In genomic region chr9:35078066-35078465, GRCh38 we compare ENCODE assay signal across 10 cellular contexts. TPM values are rescaled to one million over a fixed set of nuclear protein-coding genes. Genes with fewer than 3 reads are reported as not detected.
A peak's percentile ranks its signal among the peaks of the same experiment; 100 is the strongest.
DNase-seq lines count a peak whose midpoint lies in the region; ATAC-seq and TF ChIP-seq lines count a peak whose summit lies in the region.
"Had no signal": no experiment of that assay in that cellular context is flagged by ENCODE, and none has a peak within 500 bp of the region (broad histone marks: within the 10 kb centered on the region; RNA-seq: fewer than 3 reads in every experiment).

No MANE protein-coding gene starts in this region.

- H3K4me2 ChIP-seq in DND-41 (ENCODE audit: insufficient read depth, low read length): peak overlapping the region; percentile 91
- peak overlapping the region; percentile 93 for H3K4me2 ChIP-seq in Loucy (ENCODE audit: low read depth, low read length, poor library complexity, severe bottlenecking)
- H3K4me2 ChIP-seq in mammary epithelial cell (ENCODE audit: insufficient read depth, low read depth, low read length): peak overlapping the region; percentile 98
- H3K4me2 ChIP-seq in neural progenitor cell: peak overlapping the region; percentile 75

- CTCF ChIA-PET in mammary epithelial cell (lab: Charles Lee; ENCODE audit: low non-redundant PET): no interaction called here

- in situ Hi-C loops in mammary epithelial cell (cut with MboI; ENCODE audit: low sequenced_read_pairs in 2 of 2): no loop called here
- in situ Hi-C loops in G401 (cut with HindIII; ENCODE audit: low sequenced_read_pairs): no loop called here

- peak overlapping the region; percentile 51 to 73; a peak in 3 of 4 replicates for H3K4me3 ChIP-seq in DND-41 (ENCODE audit: low read depth in 1 of 2, low read length in 2 of 2)
- peak overlapping the region; percentile 88 for H3K4me3 ChIP-seq in Loucy (ENCODE audit: low read length, poor library complexity, severe bottlenecking)
- peak overlapping the region in 1 of 3 experiments; percentile 82 for H3K4me3 ChIP-seq in mammary epithelial cell (replicated peaks in 1 of 3; ENCODE audit: insufficient read depth in 1 of 3, low read depth in 2 of 3, low read length in 3 of 3)
- peak overlapping the region; percentile 64 for H3K4me3 ChIP-seq in neural progenitor cell

- no peak for ATAC-seq in DND-41 (ENCODE audit: insufficient read depth, low read depth)

- H3K36me3 ChIP-seq in DND-41 (ENCODE audit: insufficient read depth, low read length): peaks cover 50% of the 10 kb centered on the region
- peaks cover 6% of the 10 kb centered on the region; the same call in 1 of the 2 replicates for H3K36me3 ChIP-seq in Loucy (ENCODE audit: insufficient read depth, low read length)
- H3K36me3 ChIP-seq in mammary epithelial cell (ENCODE audit: insufficient read depth, low read length): no peaks in the 10 kb centered on the region
- H3K36me3 ChIP-seq in neural progenitor cell: no peaks in the 10 kb centered on the region

- H3K27me3 ChIP-seq in DND-41 (ENCODE audit: insufficient read depth, low read length, poor library complexity) (no peaks in the 10 kb centered on the region), Loucy (ENCODE audit: insufficient read depth, low read length, poor library complexity, severe bottlenecking) (no peaks in the 10 kb centered on the region), mammary epithelial cell (ENCODE audit: insufficient read depth, low read length) (no peaks in the 10 kb centered on the region), neural progenitor cell (no peaks in the 10 kb centered on the region)

- no peaks in the 10 kb centered on the region for H3K9me3 ChIP-seq in DND-41 (ENCODE audit: insufficient read depth, low read length, severe bottlenecking)
- H3K9me3 ChIP-seq in Loucy (ENCODE audit: insufficient read depth, low read depth, low read length): no peaks in the 10 kb centered on the region
- H3K9me3 ChIP-seq in mammary epithelial cell (replicated peaks; ENCODE audit: insufficient read depth, low read length): no peaks in the 10 kb centered on the region
- no peaks in the 10 kb centered on the region for H3K9me3 ChIP-seq in neural progenitor cell (ENCODE audit: low read depth)

- H3K4me3 Mint-ChIP-seq in neural progenitor cell: peak overlapping the region; percentile 92

- no TSS peak for BruUV-seq in mammary epithelial cell (replicated peaks; lab: Mats Ljungman, UMichigan)

- H3K27me3 Mint-ChIP-seq in neural progenitor cell (ENCODE audit: insufficient read depth, low read depth): peaks cover 3% of the 10 kb centered on the region

- peaks cover 28% of the 10 kb centered on the region for H3K36me3 Mint-ChIP-seq in neural progenitor cell

- no peak for DNase-seq in DND-41
- no peak for DNase-seq in mammary epithelial cell
- DNase-seq in neural progenitor cell (ENCODE audit: low spot score): no peak
- DNase-seq in NCI-H748 treated with DMSO at 0.1 percent for 48 hours (lab: John Stamatoyannopoulos, UW): no peak
- DNase-seq in stimulated activated CD4-positive, alpha-beta T cell treated with anti-CD3 and anti-CD28 coated beads, Interleukin-15, amount 100 ng/mL, for 24 hours: no peak
- DNase-seq in G401 (ENCODE audit: low spot score): no peak
- DNase-seq: activated CD8-positive, alpha-beta memory T cell treated with anti-CD3 and anti-CD28 coated beads for 24 hours; effector memory CD4-positive, alpha-beta T cell; NCI-H774 had no signal

- 72% methylated on average over 4 of the region's 4 CpGs for WGBS in mammary epithelial cell (ENCODE audit: low coverage, missing lambda C conversion rate)

- dilution Hi-C loops in mammary epithelial cell (cut with HindIII; ENCODE audit: low sequenced_read_pairs): no loop called here

- H3K9ac ChIP-seq in DND-41 (ENCODE audit: low read depth, low read length) (peak overlapping the region; percentile 76), Loucy (ENCODE audit: low read depth, low read length, poor library complexity, severe bottlenecking) (peak overlapping the region; percentile 89), mammary epithelial cell (ENCODE audit: insufficient read depth, low read length) (no peak overlapping the region), neural progenitor cell (peak overlapping the region; percentile 70)

- peaks cover 57% of the 10 kb centered on the region for H3K4me1 ChIP-seq in DND-41 (ENCODE audit: insufficient read depth, low read length)
- peaks cover 40% of the 10 kb centered on the region for H3K4me1 ChIP-seq in Loucy (ENCODE audit: insufficient read depth, low read length, poor library complexity, severe bottlenecking)
- H3K4me1 ChIP-seq in mammary epithelial cell (ENCODE audit: insufficient read depth, low read length): peaks cover 19% of the 10 kb centered on the region
- H3K4me1 ChIP-seq in neural progenitor cell: peaks cover 18% of the 10 kb centered on the region

- peaks cover 19% of the 10 kb centered on the region for H4K20me1 ChIP-seq in DND-41 (ENCODE audit: insufficient read depth, low read length)
- H4K20me1 ChIP-seq in Loucy (ENCODE audit: insufficient read depth, low read length, poor library complexity, severe bottlenecking): peaks cover 10% of the 10 kb centered on the region
- H4K20me1 ChIP-seq in mammary epithelial cell (ENCODE audit: insufficient read depth, low read length): no peaks in the 10 kb centered on the region
- peaks cover 7% of the 10 kb centered on the region for H4K20me1 ChIP-seq in neural progenitor cell (ENCODE audit: low read depth)

- no peaks in the 10 kb centered on the region for H3K9me3 Mint-ChIP-seq in neural progenitor cell

- TF ChIP-seq CTCF in DND-41 (IDR thresholded peaks at IDR 0.05; ENCODE audit: borderline replicate concordance, extremely low read depth, low read length, poor library complexity, severe bottlenecking) (no peak), Loucy (conservative IDR thresholded peaks at IDR 0.05; ENCODE audit: low read length) (no peak), mammary epithelial cell (conservative IDR thresholded peaks at IDR 0.05 in 1 of 2, IDR thresholded peaks at IDR 0.05 in 1 of 2; ENCODE audit: extremely low read depth in 1 of 2, insufficient read depth in 1 of 2, low read depth in 1 of 2, low read length in 2 of 2) (no peak), neural progenitor cell (IDR thresholded peaks at IDR 0.05) (no peak)

- H3K9me2 ChIP-seq in Loucy (replicated peaks; ENCODE audit: low read depth, low read length): no peaks in the 10 kb centered on the region

- intact Hi-C loops in mammary epithelial cell (cut with micrococcal nuclease): no loop called here

- H3K79me2 ChIP-seq in DND-41 (ENCODE audit: insufficient read depth, low read length) (peaks cover 42% of the 10 kb centered on the region), Loucy (ENCODE audit: insufficient read depth, low read length) (peaks cover 44% of the 10 kb centered on the region), mammary epithelial cell (ENCODE audit: insufficient read depth, low read length) (peaks cover 35% of the 10 kb centered on the region), neural progenitor cell (ENCODE audit: low read depth) (peaks cover 35% of the 10 kb centered on the region)

- peak overlapping the region; percentile 57 for H3K27ac Mint-ChIP-seq in neural progenitor cell

- H2AFZ ChIP-seq in DND-41 (ENCODE audit: low read depth, low read length): no peak overlapping the region
- no peak overlapping the region for H2AFZ ChIP-seq in Loucy (ENCODE audit: low read length)
- no peak overlapping the region for H2AFZ ChIP-seq in mammary epithelial cell (ENCODE audit: low read depth, low read length)
- H2AFZ ChIP-seq in neural progenitor cell (replicated peaks): no peak overlapping the region

- H3F3A ChIP-seq in Loucy (ENCODE audit: low read depth): no peaks in the 10 kb centered on the region
- peaks cover 16% of the 10 kb centered on the region for H3F3A ChIP-seq in neural progenitor cell (ENCODE audit: low read depth)

- H3K4me1 Mint-ChIP-seq in neural progenitor cell: peaks cover 31% of the 10 kb centered on the region

- H3K27ac ChIP-seq in DND-41 (ENCODE audit: low read length): peak overlapping the region; percentile 95
- no peak overlapping the region for H3K27ac ChIP-seq in mammary epithelial cell (ENCODE audit: insufficient read depth, low read depth, low read length)
- H3K27ac ChIP-seq in neural progenitor cell: no peak overlapping the region

RNA-seq across cellular contexts. Expression of gene FANCG, which starts 1.7 kb away (rescaled TPM):
- total RNA-seq in mammary epithelial cell: 10 to 100 TPM in 1 of 2 donors, 1 to 10 TPM in 1; 7.0 to 41.7 TPM
- polyA plus RNA-seq in mammary epithelial cell: 22.0 TPM
- polyA minus RNA-seq in mammary epithelial cell: 24.9 TPM
- total RNA-seq in neural progenitor cell (ENCODE audit: low replicate concordance): 89.4 and 97.1 TPM in 2 replicates
- total RNA-seq in G401 (2014; rRNA removed; shearing (Covaris generic)): 50.2 and 53.4 TPM in 2 replicates

RNA-seq across cellular contexts. Expression of gene VCP, which starts 5.6 kb away (rescaled TPM):
- total RNA-seq in mammary epithelial cell: 100 to 1,000 TPM; 284 to 291 TPM
- 310 TPM for polyA plus RNA-seq in mammary epithelial cell
- polyA minus RNA-seq in mammary epithelial cell: 716 TPM
- 238 and 309 TPM in 2 replicates for total RNA-seq in neural progenitor cell (ENCODE audit: low replicate concordance)
- total RNA-seq in G401 (2014; rRNA removed; shearing (Covaris generic)): 295 and 352 TPM in 2 replicates

RNA-seq across cellular contexts. Expression of gene PIGO, which starts 18.3 kb away (rescaled TPM):
- 10 to 100 TPM; 17.8 to 33.3 TPM for total RNA-seq in mammary epithelial cell
- 32.4 TPM for polyA plus RNA-seq in mammary epithelial cell
- polyA minus RNA-seq in mammary epithelial cell: 40.2 TPM
- total RNA-seq in neural progenitor cell (ENCODE audit: low replicate concordance): 12.3 and 21.6 TPM in 2 replicates
- total RNA-seq in G401 (2014; rRNA removed; shearing (Covaris generic)): 19.0 and 21.6 TPM in 2 replicates

RNA-seq across cellular contexts. Expression of gene STOML2, which starts 24.9 kb away (rescaled TPM):
- total RNA-seq in mammary epithelial cell: 100 to 1,000 TPM; 131 to 132 TPM
- polyA plus RNA-seq in mammary epithelial cell: 176 TPM
- polyA minus RNA-seq in mammary epithelial cell: 162 TPM
- total RNA-seq in neural progenitor cell (ENCODE audit: low replicate concordance): 114 and 130 TPM in 2 replicates
- total RNA-seq in G401 (2014; rRNA removed; shearing (Covaris generic)): 379 and 450 TPM in 2 replicates

RNA-seq across cellular contexts. Expression of gene ATOSB, which starts 37.6 kb away (rescaled TPM):
- total RNA-seq in mammary epithelial cell (10 to 100 TPM; 33.7 to 43.1 TPM), neural progenitor cell (ENCODE audit: low replicate concordance) (8.5 and 19.8 TPM in 2 replicates)
- polyA plus RNA-seq in mammary epithelial cell: 38.1 TPM
- 35.6 TPM for polyA minus RNA-seq in mammary epithelial cell
- total RNA-seq in G401 (2014; rRNA removed; shearing (Covaris generic)): 4.1 and 7.4 TPM in 2 replicates
